In genomic region chr3:194296832-194297666, GRCh38 we compare ENCODE assay signal across 11 cellular contexts. TPM values are rescaled to one million over a fixed set of nuclear protein-coding genes. Genes with fewer than 3 reads are reported as not detected.
A peak's percentile ranks its signal among the peaks of the same experiment; 100 is the strongest.
DNase-seq lines count a peak whose midpoint lies in the region; ATAC-seq and TF ChIP-seq lines count a peak whose summit lies in the region.
"Had no signal": no experiment of that assay in that cellular context is flagged by ENCODE, and none has a peak within 500 bp of the region (broad histone marks: within the 10 kb centered on the region; RNA-seq: fewer than 3 reads in every experiment).

No MANE protein-coding gene starts in this region.

- H4K91ac ChIP-seq in neuronal stem cell (ENCODE audit: low read depth, low read length, poor library complexity) = no peak overlapping the region

- no peak overlapping the region for H3K9ac ChIP-seq in neuronal stem cell (ENCODE audit: low read depth, low read length, poor library complexity)

- WGBS in neuronal stem cell (ENCODE audit: extremely low coverage in 2 of 2, insufficient read length in 2 of 2, insufficient replicate concordance in 1 of 2), 2 donors = no CpG with 5 or more reads among the region's 58 CpGs

- no peak overlapping the region for H2BK5ac ChIP-seq in neuronal stem cell (ENCODE audit: low read length)

- H3K27ac Mint-ChIP-seq in effector memory CD8-positive, alpha-beta T cell = no peak overlapping the region
- H3K27ac Mint-ChIP-seq: CD4-positive, CD25-positive, alpha-beta regulatory T cell had no signal

- peak; percentile 63 for ATAC-seq in Right ventricle myocardium superior (ENCODE audit: poor library complexity)
- ATAC-seq in effector memory CD8-positive, alpha-beta T cell (replicated peaks) = no peak

- H3K14ac ChIP-seq in neuronal stem cell (ENCODE audit: low read length) = no peak overlapping the region

- H3K36me3 ChIP-seq in neuronal stem cell (replicated peaks in 1 of 2; ENCODE audit: control insufficient read depth in 2 of 2, insufficient read depth in 2 of 2, low read length in 2 of 2) = no peaks in the 10 kb centered on the region

- H2BK120ac ChIP-seq in neuronal stem cell (ENCODE audit: low read depth, low read length) = no peak overlapping the region

- no peak overlapping the region for H2BK15ac ChIP-seq in neuronal stem cell (ENCODE audit: low read length)

- H2BK12ac ChIP-seq in neuronal stem cell (ENCODE audit: low read length) = no peak overlapping the region

- H3K4me3 ChIP-seq in AG10803 (ENCODE audit: low read length) (peak overlapping the region; percentile 26), neuronal stem cell (ENCODE audit: low read length in 2 of 2) (peak overlapping the region in 1 of 2 donors; percentile 40)

- H2AFZ ChIP-seq in neuronal stem cell (ENCODE audit: low read length) = peak overlapping the region; percentile 86

- no peaks in the 10 kb centered on the region for H3K79me1 ChIP-seq in neuronal stem cell (ENCODE audit: low read depth, low read length)

- peaks cover 22 to 28% of the 10 kb centered on the region in 2 donors for H3K4me1 ChIP-seq in neuronal stem cell (ENCODE audit: control insufficient read depth in 2 of 2, insufficient read depth in 1 of 2, low read depth in 1 of 2, low read length in 2 of 2)

- TF ChIP-seq CTCF in AG10803 (conservative IDR thresholded peaks at IDR 0.05; ENCODE audit: low read length) = no peak

- H3K9me3 ChIP-seq in neuronal stem cell (replicated peaks in 1 of 2; ENCODE audit: control insufficient read depth in 2 of 2, insufficient read depth in 1 of 2, low read depth in 1 of 2, low read length in 2 of 2) = peaks cover 0 to 5% of the 10 kb centered on the region in 2 donors

- peak overlapping the region; percentile 86 for H3K18ac ChIP-seq in neuronal stem cell (ENCODE audit: low read length)

- peaks cover 20 to 48% of the 10 kb centered on the region in 2 donors for H3K27me3 Mint-ChIP-seq in effector memory CD8-positive, alpha-beta T cell

- H4K8ac ChIP-seq in neuronal stem cell (ENCODE audit: low read depth, low read length) = no peak overlapping the region

- H3K23ac ChIP-seq in neuronal stem cell (ENCODE audit: low read depth, low read length, poor library complexity) = no peak overlapping the region

- peaks cover 0 to 10% of the 10 kb centered on the region in 2 donors for H3K4me1 Mint-ChIP-seq in effector memory CD8-positive, alpha-beta T cell (ENCODE audit: low read depth in 2 of 2)

- peaks cover 0 to 5% (median under 1%) of the 10 kb centered on the region in 3 experiments for H3K27me3 ChIP-seq in neuronal stem cell (ENCODE audit: control insufficient read depth in 3 of 3, insufficient read depth in 3 of 3, low read depth in 1 of 3, low read length in 3 of 3)

- DNase-seq in AG10803 (ENCODE audit: low read depth) = no peak
- peak; percentile 75 for DNase-seq in SW480 (ENCODE audit: low spot score)
- DNase-seq in Right ventricle myocardium superior = peak; percentile 62
- peak; percentile 95 for DNase-seq in neuronal stem cell (ENCODE audit: low spot score)
- no peak for DNase-seq in NCI-H1105 (lab: John Stamatoyannopoulos, UW)
- DNase-seq in activated naive CD4-positive, alpha-beta T cell (lab: John Stamatoyannopoulos, UW) = no peak
- no peak for DNase-seq in effector memory CD8-positive, alpha-beta T cell
- no peak for DNase-seq in OCI-M2 (lab: John Stamatoyannopoulos, UW; ENCODE audit: unreplicated experiment)
- DNase-seq: amniotic stem cell; CD4-positive, CD25-positive, alpha-beta regulatory T cell had no signal

- H2AK5ac ChIP-seq in neuronal stem cell (ENCODE audit: low read depth, low read length) = no peak overlapping the region

- no peak overlapping the region for H3K4ac ChIP-seq in neuronal stem cell (ENCODE audit: low read length)

- H3K4me3 Mint-ChIP-seq in effector memory CD8-positive, alpha-beta T cell = no peak overlapping the region
- H3K4me3 Mint-ChIP-seq: CD4-positive, CD25-positive, alpha-beta regulatory T cell had no signal

- intact Hi-C loops in Right ventricle myocardium superior (cut with DNase I) = no loop called here

- H3K27ac ChIP-seq in neuronal stem cell (replicated peaks; ENCODE audit: low read length) = peak overlapping the region; percentile 73

- no peaks in the 10 kb centered on the region for H3K36me3 Mint-ChIP-seq in effector memory CD8-positive, alpha-beta T cell (ENCODE audit: insufficient read depth)
- H3K36me3 Mint-ChIP-seq: CD4-positive, CD25-positive, alpha-beta regulatory T cell had no signal

- H3K4me2 ChIP-seq in neuronal stem cell (ENCODE audit: insufficient read depth, low read length, poor library complexity, severe bottlenecking) = peak overlapping the region; percentile 65

- H3K9me3 Mint-ChIP-seq in effector memory CD8-positive, alpha-beta T cell = no peaks in the 10 kb centered on the region
- H3K9me3 Mint-ChIP-seq: CD4-positive, CD25-positive, alpha-beta regulatory T cell had no signal

RNA-seq across cellular contexts. Expression of gene CPN2, which starts 54.1 kb away (rescaled TPM):
- total RNA-seq in Right ventricle myocardium superior = 2.4 TPM
- polyA plus RNA-seq in neuronal stem cell (2013, experiment 1 of 2) = not detected
- not detected for polyA plus RNA-seq in neuronal stem cell (2013, experiment 2 of 2)
- total RNA-seq: CD4-positive, CD25-positive, alpha-beta regulatory T cell; T-helper 1 cell treated with Interleukin-12 subunit alpha and Interleukin-12 subunit beta and Interleukin-4 antibody, amounts not matched to agents 30 ng/mL and 1 ng/mL, for 36 hours had no signal
- polyA plus RNA-seq: CD4-positive, CD25-positive, alpha-beta regulatory T cell had no signal

Comparison
In these comparisons a context has a peak if more than half of its experiments do, and no peak if none do; other contexts are left out.
1. DNase-seq: peak in SW480 (single experiment), Right ventricle myocardium superior (single experiment) and neuronal stem cell (single experiment); none in AG10803 (single experiment), NCI-H1105 (single experiment), activated naive CD4-positive, alpha-beta T cell (0 of 4), effector memory CD8-positive, alpha-beta T cell (0 of 3) and OCI-M2 (single experiment).